8 cellular contexts compared by ENCODE assay signal in genomic region chr12:14256555-14257169, GRCh38.
DNase-seq lines count a peak whose midpoint lies in the region; ATAC-seq and TF ChIP-seq lines count a peak whose summit lies in the region.

No MANE protein-coding gene starts in this region.

- no peak overlapping the region for H3K9ac ChIP-seq in colonic mucosa (ENCODE audit: low read depth in 2 of 2, low read length in 2 of 2)

- DNase-seq in CD4-positive, CD25-positive, alpha-beta regulatory T cell = peak; percentile 62 to 93 (median 80)
- DNase-seq in HAP-1 (ENCODE audit: low spot score in 2 of 2) = peak; percentile 65 to 82
- peak; percentile 40 for DNase-seq in NCI-H446 treated with DMSO at 0.1 percent for 48 hours (lab: John Stamatoyannopoulos, UW)
- DNase-seq in activated CD4-positive, alpha-beta T cell treated with anti-CD3 and anti-CD28 coated beads for 4 hours = peak; percentile 73 to 74
- DNase-seq in colonic mucosa = peak; percentile 72
- DNase-seq in left lobe of liver (ENCODE audit: low spot score) = peak; percentile 78
- DNase-seq in stimulated activated CD4-positive, alpha-beta T cell treated with anti-CD3 and anti-CD28 coated beads, Interleukin-4, amount 100 ng/mL, for 1 hour = peak; percentile 73

- H3K4me1 ChIP-seq in CD4-positive, CD25-positive, alpha-beta regulatory T cell (ENCODE audit: control insufficient read depth, insufficient read depth, low read length, poor library complexity, severe bottlenecking) = peaks cover 34% of the 10 kb centered on the region
- peaks cover 31% of the 10 kb centered on the region for H3K4me1 ChIP-seq in HAP-1
- no peaks in the 10 kb centered on the region for H3K4me1 ChIP-seq in colonic mucosa

- H3K9me3 Mint-ChIP-seq in CD4-positive, CD25-positive, alpha-beta regulatory T cell = peaks cover 0 to 10% (median 0%) of the 10 kb centered on the region in 7 donors

- intact Hi-C loops in colonic mucosa (cut with DNase I) = loop anchor here (5.0 kb wide), 1 partner anchor 111 kb away; the partner anchor contains the start of gene ATF7IP

- H3K27ac ChIP-seq in CD4-positive, CD25-positive, alpha-beta regulatory T cell (ENCODE audit: insufficient read depth, low read length, poor library complexity, severe bottlenecking) = peak overlapping the region; percentile 88
- H3K27ac ChIP-seq in colonic mucosa = peak overlapping the region; percentile 60

- no peaks in the 10 kb centered on the region for H3K36me3 Mint-ChIP-seq in CD4-positive, CD25-positive, alpha-beta regulatory T cell

- peak overlapping the region; percentile 76 to 90 (median 82) for H3K4me3 Mint-ChIP-seq in CD4-positive, CD25-positive, alpha-beta regulatory T cell

- peak; percentile 47 for TF ChIP-seq CTCF in colonic mucosa (IDR thresholded peaks at IDR 0.05)

- H3K27ac Mint-ChIP-seq in CD4-positive, CD25-positive, alpha-beta regulatory T cell = peak overlapping the region; percentile 94 to 99 (median 98)

- peak overlapping the region; percentile 51 for H3K4me3 ChIP-seq in CD4-positive, CD25-positive, alpha-beta regulatory T cell (ENCODE audit: low read depth, low read length)
- no peak overlapping the region for H3K4me3 ChIP-seq in HAP-1
- H3K4me3 ChIP-seq in colonic mucosa = no peak overlapping the region

- H3K27me3 Mint-ChIP-seq in CD4-positive, CD25-positive, alpha-beta regulatory T cell = no peaks in the 10 kb centered on the region

- in situ Hi-C loops in HAP-1 (cut with MboI; ENCODE audit: low sequenced_read_pairs) = loop anchor here (10.0 kb wide), 2 partner anchors 108 to 138 kb away; partner anchors contain the start of gene ATF7IP

- H3K9me3 ChIP-seq in CD4-positive, CD25-positive, alpha-beta regulatory T cell (ENCODE audit: control insufficient read depth in 2 of 2, low read length in 2 of 2) = no peaks in the 10 kb centered on the region
- peaks cover 13% of the 10 kb centered on the region for H3K9me3 ChIP-seq in HAP-1
- H3K9me3 ChIP-seq in colonic mucosa = no peaks in the 10 kb centered on the region

- no peaks in the 10 kb centered on the region for H3K27me3 ChIP-seq in CD4-positive, CD25-positive, alpha-beta regulatory T cell (ENCODE audit: control insufficient read depth, insufficient read depth, low read length)
- no peaks in the 10 kb centered on the region for H3K27me3 ChIP-seq in HAP-1 (ENCODE audit: low read depth)
- no peaks in the 10 kb centered on the region for H3K27me3 ChIP-seq in colonic mucosa

- ATAC-seq in CD4-positive, CD25-positive, alpha-beta regulatory T cell (ENCODE audit: low read depth in 2 of 2) = peak; percentile 78 to 79
- ATAC-seq in left lobe of liver (peak; percentile 62), GM18870 (IDR thresholded peaks at IDR 0.05; ENCODE audit: unreplicated experiment) (no peak)

- no peaks in the 10 kb centered on the region for H3K36me3 ChIP-seq in CD4-positive, CD25-positive, alpha-beta regulatory T cell (ENCODE audit: control insufficient read depth, insufficient read depth, low read length)
- H3K36me3 ChIP-seq in HAP-1 (replicated peaks) = no peaks in the 10 kb centered on the region; the same call in 1 of the 2 replicates
- no peaks in the 10 kb centered on the region for H3K36me3 ChIP-seq in colonic mucosa

- peaks cover 16 to 63% (median 39%) of the 10 kb centered on the region in 4 donors for H3K4me1 Mint-ChIP-seq in CD4-positive, CD25-positive, alpha-beta regulatory T cell
